Comparison of ENCODE assay signal across 18 cellular contexts in the genomic region with DNA sequence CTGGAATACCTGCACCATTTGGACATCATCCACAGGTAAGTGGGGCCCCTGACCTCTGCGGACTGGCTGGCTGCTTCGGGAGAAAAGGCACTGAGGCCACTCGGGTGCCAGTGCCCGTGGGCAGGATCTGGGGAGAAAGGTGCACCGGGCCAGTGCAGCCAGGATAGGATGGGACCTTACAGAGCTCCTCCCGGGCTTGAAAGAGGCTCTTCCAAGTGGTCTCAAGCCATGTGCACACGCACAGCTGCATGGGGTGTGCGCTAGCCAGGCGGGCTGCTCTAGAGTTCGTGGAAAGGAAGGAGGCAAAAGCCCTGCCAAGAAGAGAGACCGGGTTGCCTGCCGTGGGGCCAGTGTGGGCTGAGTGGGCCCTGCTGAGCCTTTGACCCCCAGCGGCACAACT. TPM values are rescaled to one million over a fixed set of nuclear protein-coding genes. Genes with fewer than 3 reads are reported as not detected.
DNase-seq lines count a peak whose midpoint lies in the region; ATAC-seq and TF ChIP-seq lines count a peak whose summit lies in the region.
"Had no signal": no experiment of that assay in that cellular context is flagged by ENCODE, and none has a peak within 500 bp of the region (broad histone marks: within the 10 kb centered on the region; RNA-seq: fewer than 3 reads in every experiment).

No MANE protein-coding gene starts in this region.

- no peak for ATAC-seq in central memory CD8-positive, alpha-beta T cell (replicated peaks; ENCODE audit: extremely low read depth, poor library complexity, severe bottlenecking)
- ATAC-seq: A549; CD8-positive, alpha-beta T cell had no signal

- TF ChIP-seq CTCF in osteoblast (IDR thresholded peaks at IDR 0.05; ENCODE audit: extremely low read depth, low read depth, low read length) = no peak

- H3K36me3 Mint-ChIP-seq in activated CD4-positive, alpha-beta T cell treated with anti-CD3 and anti-CD28 coated beads, Interleukin-2, amount 10 ng/mL, durations not matched to agents 7 days and 5 days (ENCODE audit: low read depth) = no peaks in the 10 kb centered on the region
- no peaks in the 10 kb centered on the region for H3K36me3 Mint-ChIP-seq in central memory CD8-positive, alpha-beta T cell (ENCODE audit: insufficient read depth)
- H3K36me3 Mint-ChIP-seq: CD8-positive, alpha-beta T cell had no signal

- POLR2A ChIA-PET in activated CD4-positive, alpha-beta T cell treated with anti-CD3 and anti-CD28 coated beads, Interleukin-2, amount 10 ng/mL, durations not matched to agents 7 days and 5 days (lab: Charles Lee) = no interaction called here

- peaks cover 8% of the 10 kb centered on the region for H3K27me3 ChIP-seq in osteoblast (ENCODE audit: insufficient read depth, low read length)
- H3K27me3 ChIP-seq: BLaER1 treated with 17β-estradiol and CSF1 and Interleukin-3, amounts not matched to agents 10 nM and 100 nM had no signal

- H3K27ac Mint-ChIP-seq in activated CD4-positive, alpha-beta T cell treated with anti-CD3 and anti-CD28 coated beads, Interleukin-2, amount 10 ng/mL, durations not matched to agents 7 days and 5 days = peak overlapping the region; percentile 25
- H3K27ac Mint-ChIP-seq in central memory CD8-positive, alpha-beta T cell (ENCODE audit: low read depth) = peak overlapping the region; percentile 48
- H3K27ac Mint-ChIP-seq: B cell; CD4-positive, alpha-beta T cell; CD8-positive, alpha-beta T cell had no signal

- H3K27me3 Mint-ChIP-seq in activated CD4-positive, alpha-beta T cell treated with anti-CD3 and anti-CD28 coated beads, Interleukin-2, amount 10 ng/mL, durations not matched to agents 7 days and 5 days = no peaks in the 10 kb centered on the region
- H3K27me3 Mint-ChIP-seq in central memory CD8-positive, alpha-beta T cell = peaks cover 19% of the 10 kb centered on the region
- H3K27me3 Mint-ChIP-seq: CD4-positive, alpha-beta T cell had no signal

- H3K79me2 ChIP-seq in osteoblast (ENCODE audit: insufficient read depth, low read length) = no peaks in the 10 kb centered on the region

- no peaks in the 10 kb centered on the region for H3K4me1 Mint-ChIP-seq in activated CD4-positive, alpha-beta T cell treated with anti-CD3 and anti-CD28 coated beads, Interleukin-2, amount 10 ng/mL, durations not matched to agents 7 days and 5 days
- no peaks in the 10 kb centered on the region for H3K4me1 Mint-ChIP-seq in central memory CD8-positive, alpha-beta T cell
- H3K4me1 Mint-ChIP-seq: B cell had no signal

- H4K20me1 ChIP-seq in osteoblast (ENCODE audit: insufficient read depth, low read length) = no peaks in the 10 kb centered on the region

- no peak overlapping the region for H3K4me2 ChIP-seq in osteoblast (ENCODE audit: insufficient read depth, low read length)
- H3K4me2 ChIP-seq: A549; BLaER1 treated with 17β-estradiol and CSF1 and Interleukin-3, amounts not matched to agents 10 nM and 100 nM had no signal

- no peak overlapping the region for H3K27ac ChIP-seq in osteoblast (ENCODE audit: low read depth, low read length)
- H3K27ac ChIP-seq: 22Rv1; A549; BLaER1 treated with 17β-estradiol and CSF1 and Interleukin-3, amounts not matched to agents 10 nM and 100 nM; C4-2B had no signal

- CTCF ChIA-PET in activated CD4-positive, alpha-beta T cell treated with anti-CD3 and anti-CD28 coated beads, Interleukin-2, amount 10 ng/mL, durations not matched to agents 7 days and 5 days (lab: Charles Lee) = interaction anchor here (0.6 to 1.4 kb wide), 2 partner anchors 15 to 521 kb away, joined by 3 to 4 read pairs; no protein-coding TSS in a partner anchor

- H3K4me1 ChIP-seq in osteoblast (ENCODE audit: insufficient read depth, low read length) = no peaks in the 10 kb centered on the region
- H3K4me1 ChIP-seq: A549; BLaER1 treated with 17β-estradiol and CSF1 and Interleukin-3, amounts not matched to agents 10 nM and 100 nM had no signal

- no peaks in the 10 kb centered on the region for H3K9me3 ChIP-seq in osteoblast (ENCODE audit: low read depth, low read length)
- H3K9me3 ChIP-seq: A549, Caco-2 had no signal

- no peak overlapping the region for H3K4me3 Mint-ChIP-seq in activated CD4-positive, alpha-beta T cell treated with anti-CD3 and anti-CD28 coated beads, Interleukin-2, amount 10 ng/mL, durations not matched to agents 7 days and 5 days
- H3K4me3 Mint-ChIP-seq in central memory CD8-positive, alpha-beta T cell = no peak overlapping the region
- H3K4me3 Mint-ChIP-seq: B cell; CD4-positive, alpha-beta T cell; CD8-positive, alpha-beta T cell had no signal

- no peaks in the 10 kb centered on the region for H3K36me3 ChIP-seq in osteoblast (ENCODE audit: insufficient read depth, low read length)
- H3K36me3 ChIP-seq: BLaER1 treated with 17β-estradiol and CSF1 and Interleukin-3, amounts not matched to agents 10 nM and 100 nM had no signal

- H2AFZ ChIP-seq in osteoblast (ENCODE audit: low read length) = no peak overlapping the region

- DNase-seq in activated CD4-positive, alpha-beta T cell treated with anti-CD3 and anti-CD28 coated beads, Interleukin-2, amount 10 ng/mL, durations not matched to agents 7 days and 5 days = no peak
- DNase-seq in activated CD4-positive, alpha-beta T cell treated with anti-CD3 and anti-CD28 coated beads for 48 hours = no peak
- no peak for DNase-seq in central memory CD8-positive, alpha-beta T cell (ENCODE audit: low spot score in 2 of 2)
- DNase-seq in osteoblast (ENCODE audit: insufficient read length, low spot score, missing footprints) (peak; percentile 77), NCI-H345 (lab: John Stamatoyannopoulos, UW) (no peak), NAMALWA (ENCODE audit: low spot score) (no peak)
- DNase-seq: AML-193; Caco-2; Calu3; CD4-positive, alpha-beta T cell; CD8-positive, alpha-beta T cell; DMS79 treated with DMSO at 0.1 percent for 48 hours; GF-D8 had no signal

- no peak overlapping the region for H3K4me3 ChIP-seq in osteoblast (ENCODE audit: insufficient read depth, low read length)
- H3K4me3 ChIP-seq: A549; BLaER1 treated with 17β-estradiol and CSF1 and Interleukin-3, amounts not matched to agents 10 nM and 100 nM had no signal

- H3K9me3 Mint-ChIP-seq in activated CD4-positive, alpha-beta T cell treated with anti-CD3 and anti-CD28 coated beads, Interleukin-2, amount 10 ng/mL, durations not matched to agents 7 days and 5 days = no peaks in the 10 kb centered on the region
- no peaks in the 10 kb centered on the region for H3K9me3 Mint-ChIP-seq in central memory CD8-positive, alpha-beta T cell
- H3K9me3 Mint-ChIP-seq: CD4-positive, alpha-beta T cell; CD8-positive, alpha-beta T cell had no signal

RNA-seq across cellular contexts. Expression of a gene that starts 13.4 kb away (rescaled TPM):
- 1 to 10 TPM in 1 of 2 experiments, under 1 TPM in 1; 0.65 to 2.0 TPM for total RNA-seq in activated CD4-positive, alpha-beta T cell treated with anti-CD3 and anti-CD28 coated beads, Interleukin-2, amount 10 ng/mL, durations not matched to agents 7 days and 5 days
- 0.72 and 1.2 TPM in 2 replicates for total RNA-seq in osteoblast

RNA-seq across cellular contexts. Expression of a gene that starts 13.7 kb away (rescaled TPM):
- 100 to 1,000 TPM; 147 to 164 TPM for total RNA-seq in activated CD4-positive, alpha-beta T cell treated with anti-CD3 and anti-CD28 coated beads, Interleukin-2, amount 10 ng/mL, durations not matched to agents 7 days and 5 days
- total RNA-seq in osteoblast = 366 and 392 TPM in 2 replicates

RNA-seq across cellular contexts. Expression of a gene that starts 28.2 kb away (rescaled TPM):
- 10 to 100 TPM; 21.2 to 24.1 TPM for total RNA-seq in activated CD4-positive, alpha-beta T cell treated with anti-CD3 and anti-CD28 coated beads, Interleukin-2, amount 10 ng/mL, durations not matched to agents 7 days and 5 days
- total RNA-seq in osteoblast = 10.6 and 11.9 TPM in 2 replicates

RNA-seq across cellular contexts. Expression of a gene that starts 32.6 kb away (rescaled TPM):
- total RNA-seq in activated CD4-positive, alpha-beta T cell treated with anti-CD3 and anti-CD28 coated beads, Interleukin-2, amount 10 ng/mL, durations not matched to agents 7 days and 5 days = 1 to 10 TPM; 2.3 to 3.0 TPM
- 1.2 and 1.4 TPM in 2 replicates for total RNA-seq in osteoblast

RNA-seq across cellular contexts. Expression of a gene that starts 33.2 kb away (rescaled TPM):
- total RNA-seq in activated CD4-positive, alpha-beta T cell treated with anti-CD3 and anti-CD28 coated beads, Interleukin-2, amount 10 ng/mL, durations not matched to agents 7 days and 5 days = 10 to 100 TPM; 14.8 to 16.0 TPM
- total RNA-seq in osteoblast = 10.3 and 15.2 TPM in 2 replicates
